Comparison of ENCODE assay signal across 26 cellular contexts in the genomic region with DNA sequence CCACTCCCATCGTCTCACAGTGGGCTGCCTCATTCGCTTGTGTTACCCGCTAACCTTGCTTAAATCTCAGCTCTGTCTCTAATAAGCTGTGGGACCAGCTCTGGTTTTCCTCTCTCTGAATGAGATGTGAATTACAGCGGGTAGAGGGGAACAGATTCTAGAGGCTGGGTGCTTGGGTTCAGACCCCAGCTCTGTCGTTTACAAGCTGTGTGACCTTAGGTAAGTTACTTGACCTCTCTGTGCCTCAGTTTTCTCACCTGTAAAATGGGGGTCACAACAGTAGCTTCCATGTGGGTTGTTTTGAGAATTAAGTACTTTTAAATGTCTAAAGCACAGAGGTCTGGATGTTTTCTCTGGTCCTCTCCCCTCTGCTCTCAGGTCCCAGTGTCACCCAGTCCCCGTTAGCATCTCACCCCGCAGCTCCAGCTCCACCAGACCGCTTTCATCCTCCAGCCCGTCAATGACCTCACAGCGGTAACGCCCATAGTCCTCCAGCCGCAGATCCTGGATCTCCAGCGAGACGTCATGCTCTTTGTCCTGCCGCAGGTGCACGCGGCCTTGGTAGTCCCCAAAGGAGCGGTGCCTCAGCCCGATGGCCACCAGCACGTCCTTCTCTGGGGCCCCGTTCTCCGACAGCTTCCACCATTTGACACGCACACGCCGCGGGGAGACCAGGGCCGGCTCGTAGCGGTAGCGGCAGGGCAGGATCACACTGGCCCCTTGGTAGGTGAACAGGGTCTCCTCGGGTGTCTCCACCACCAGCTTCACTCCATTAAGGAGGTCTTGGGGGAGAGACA.
"Had no signal": no experiment of that assay in that cellular context is flagged by ENCODE, and none has a peak within 500 bp of the region (broad histone marks: within the 10 kb centered on the region; RNA-seq: fewer than 3 reads in every experiment).

No MANE protein-coding gene starts in this region.

- H3K9me3 Mint-ChIP-seq: activated CD4-positive, alpha-beta T cell treated with anti-CD3 and anti-CD28 coated beads, Interleukin-2, amount 10 ng/mL, durations not matched to agents 24 days and 14 days; activated CD8-positive, alpha-beta T cell treated with anti-CD3 and anti-CD28 coated beads for 36 hours; activated naive CD4-positive, alpha-beta T cell treated with anti-CD3 and anti-CD28 coated beads for 36 hours; activated naive CD4-positive, alpha-beta T cell treated with anti-CD3 and anti-CD28 coated beads, Interleukin-2, amount 50 U/mL, for 72 hours; activated T-cell treated with anti-CD3 and anti-CD28 coated beads, Interleukin-2, amount 50 U/mL, for 24 hours had no signal

- H3K4me3 Mint-ChIP-seq: activated CD4-positive, alpha-beta T cell treated with anti-CD3 and anti-CD28 coated beads, Interleukin-2, amount 10 ng/mL, durations not matched to agents 24 days and 14 days; activated CD8-positive, alpha-beta T cell treated with anti-CD3 and anti-CD28 coated beads for 36 hours; activated naive CD4-positive, alpha-beta T cell treated with anti-CD3 and anti-CD28 coated beads for 36 hours; activated T-cell treated with anti-CD3 and anti-CD28 coated beads, Interleukin-2, amount 50 U/mL, for 24 hours had no signal

- FAIRE-seq: astrocyte, bronchial epithelial cell had no signal

- H3K4me3 ChIP-seq: adrenal gland, body of pancreas, Peyer's patch, SJSA1 had no signal

- DNase-seq: activated CD4-positive, alpha-beta T cell treated with anti-CD3 and anti-CD28 coated beads, Interleukin-2, amount 10 ng/mL, durations not matched to agents 24 days and 14 days; activated CD4-positive, alpha-beta T cell treated with anti-CD3 and anti-CD28 coated beads, Interleukin-2, amount 50 U/mL, for 4 hours; activated CD8-positive, alpha-beta T cell treated with anti-CD3 and anti-CD28 coated beads for 36 hours; activated gamma-delta T cell treated with Interleukin-2 at 50 U/mL for 16 hours; activated naive CD4-positive, alpha-beta T cell treated with anti-CD3 and anti-CD28 coated beads for 36 hours; activated T-cell treated with anti-CD3 and anti-CD28 coated beads, Interleukin-2, amount 50 U/mL, for 24 hours; adrenal gland; body of pancreas; caudate nucleus; cerebellar nuclear complex; NCI-H1048; NCI-H1105 treated with DMSO at 0.1 percent for 48 hours; NCI-H1436; NCI-H1694; NCI-H1930; NCI-H345; NCI-H524 treated with DMSO at 0.1 percent for 48 hours; Peyer's patch; RPMI8226; SHP77 treated with DMSO at 0.1 percent for 48 hours; SK-N-SH; T1000 had no signal

- H3K9ac ChIP-seq: SK-N-SH had no signal

- H3K4me1 Mint-ChIP-seq: activated CD4-positive, alpha-beta T cell treated with anti-CD3 and anti-CD28 coated beads, Interleukin-2, amount 10 ng/mL, durations not matched to agents 24 days and 14 days had no signal

- H3K27me3 Mint-ChIP-seq: activated CD4-positive, alpha-beta T cell treated with anti-CD3 and anti-CD28 coated beads, Interleukin-2, amount 10 ng/mL, durations not matched to agents 24 days and 14 days; activated CD8-positive, alpha-beta T cell treated with anti-CD3 and anti-CD28 coated beads for 36 hours; activated T-cell treated with anti-CD3 and anti-CD28 coated beads, Interleukin-2, amount 50 U/mL, for 24 hours had no signal

- H3K4me2 ChIP-seq: SK-N-SH had no signal

- ATAC-seq: activated CD8-positive, alpha-beta T cell treated with anti-CD3 and anti-CD28 coated beads for 36 hours; activated naive CD4-positive, alpha-beta T cell treated with anti-CD3 and anti-CD28 coated beads, Interleukin-2, amount 50 U/mL, for 72 hours; body of pancreas had no signal

- H3K27ac Mint-ChIP-seq: activated CD4-positive, alpha-beta T cell treated with anti-CD3 and anti-CD28 coated beads, Interleukin-2, amount 10 ng/mL, durations not matched to agents 24 days and 14 days; activated CD8-positive, alpha-beta T cell treated with anti-CD3 and anti-CD28 coated beads for 36 hours; activated naive CD4-positive, alpha-beta T cell treated with anti-CD3 and anti-CD28 coated beads for 36 hours had no signal

- H3K27me3 ChIP-seq: adrenal gland, body of pancreas, Peyer's patch, SJSA1 had no signal

- H3K36me3 ChIP-seq: adrenal gland, Peyer's patch, SJSA1 had no signal

- H3K4me1 ChIP-seq: adrenal gland, body of pancreas, Peyer's patch had no signal

- H3K27ac ChIP-seq: adrenal gland, body of pancreas, Peyer's patch, SJSA1 had no signal

- H3K9me3 ChIP-seq: adrenal gland, body of pancreas, Peyer's patch, SJSA1, SK-N-SH had no signal
